ENCODE assay signal across 1 cellular context in the genomic region with DNA sequence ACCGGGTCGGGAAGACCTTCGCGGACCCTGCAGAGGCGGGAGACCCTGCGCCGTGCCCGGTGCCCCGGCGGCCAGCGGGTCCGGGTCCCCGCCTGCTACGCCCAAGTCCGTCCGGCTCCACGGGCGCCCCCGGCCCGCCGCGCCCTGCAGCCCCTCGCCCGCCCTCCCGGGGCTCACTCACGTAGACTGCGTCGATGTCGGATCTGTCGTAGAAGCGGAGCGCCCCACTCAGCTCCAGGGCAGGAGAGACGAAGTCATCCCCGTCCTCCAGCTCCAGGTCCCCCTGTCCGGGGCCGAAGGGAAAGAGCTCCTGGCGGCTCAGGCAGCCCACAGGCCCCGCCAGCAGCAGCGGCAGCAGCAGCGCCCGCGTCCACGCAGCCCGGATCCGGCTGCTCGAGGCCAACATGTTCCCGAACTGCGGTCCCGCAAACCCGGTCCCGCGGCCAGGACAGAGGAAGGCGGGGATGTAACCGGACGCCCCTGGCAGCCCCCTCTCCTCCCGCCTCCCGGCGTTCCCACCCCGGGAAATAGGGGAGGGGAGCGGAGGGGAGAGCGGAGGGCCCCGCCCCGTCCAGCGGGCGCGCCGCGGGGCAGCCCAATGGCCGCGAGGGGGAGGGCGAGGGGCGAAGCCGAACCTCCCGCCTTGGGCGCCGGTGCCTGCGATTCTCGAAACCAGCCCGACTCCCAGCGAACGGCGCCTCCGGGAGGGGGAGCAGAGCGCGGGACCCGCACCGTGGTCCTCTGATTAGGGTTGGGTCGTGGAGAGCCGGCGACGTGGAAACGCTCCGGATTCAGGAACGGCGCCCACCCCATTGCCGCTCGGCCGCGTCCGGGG.
A peak's percentile ranks its signal among the peaks of the same experiment; 100 is the strongest.
TF ChIP-seq lines count a peak whose summit lies in the region.

A gene with protein sequence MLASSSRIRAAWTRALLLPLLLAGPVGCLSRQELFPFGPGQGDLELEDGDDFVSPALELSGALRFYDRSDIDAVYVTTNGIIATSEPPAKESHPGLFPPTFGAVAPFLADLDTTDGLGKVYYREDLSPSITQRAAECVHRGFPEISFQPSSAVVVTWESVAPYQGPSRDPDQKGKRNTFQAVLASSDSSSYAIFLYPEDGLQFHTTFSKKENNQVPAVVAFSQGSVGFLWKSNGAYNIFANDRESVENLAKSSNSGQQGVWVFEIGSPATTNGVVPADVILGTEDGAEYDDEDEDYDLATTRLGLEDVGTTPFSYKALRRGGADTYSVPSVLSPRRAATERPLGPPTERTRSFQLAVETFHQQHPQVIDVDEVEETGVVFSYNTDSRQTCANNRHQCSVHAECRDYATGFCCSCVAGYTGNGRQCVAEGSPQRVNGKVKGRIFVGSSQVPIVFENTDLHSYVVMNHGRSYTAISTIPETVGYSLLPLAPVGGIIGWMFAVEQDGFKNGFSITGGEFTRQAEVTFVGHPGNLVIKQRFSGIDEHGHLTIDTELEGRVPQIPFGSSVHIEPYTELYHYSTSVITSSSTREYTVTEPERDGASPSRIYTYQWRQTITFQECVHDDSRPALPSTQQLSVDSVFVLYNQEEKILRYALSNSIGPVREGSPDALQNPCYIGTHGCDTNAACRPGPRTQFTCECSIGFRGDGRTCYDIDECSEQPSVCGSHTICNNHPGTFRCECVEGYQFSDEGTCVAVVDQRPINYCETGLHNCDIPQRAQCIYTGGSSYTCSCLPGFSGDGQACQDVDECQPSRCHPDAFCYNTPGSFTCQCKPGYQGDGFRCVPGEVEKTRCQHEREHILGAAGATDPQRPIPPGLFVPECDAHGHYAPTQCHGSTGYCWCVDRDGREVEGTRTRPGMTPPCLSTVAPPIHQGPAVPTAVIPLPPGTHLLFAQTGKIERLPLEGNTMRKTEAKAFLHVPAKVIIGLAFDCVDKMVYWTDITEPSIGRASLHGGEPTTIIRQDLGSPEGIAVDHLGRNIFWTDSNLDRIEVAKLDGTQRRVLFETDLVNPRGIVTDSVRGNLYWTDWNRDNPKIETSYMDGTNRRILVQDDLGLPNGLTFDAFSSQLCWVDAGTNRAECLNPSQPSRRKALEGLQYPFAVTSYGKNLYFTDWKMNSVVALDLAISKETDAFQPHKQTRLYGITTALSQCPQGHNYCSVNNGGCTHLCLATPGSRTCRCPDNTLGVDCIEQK (minus strand): TSS at position 417 of the 835 bp plus-strand sequence. CDS start 11 bp downstream, at position 406.

TF ChIP-seq in HepG2, 621 proteins besides CTCF, POLR2A, EP300 and RAD21 (continued from another document and continues in another):
- TF ChIP-seq, protein P1, sequence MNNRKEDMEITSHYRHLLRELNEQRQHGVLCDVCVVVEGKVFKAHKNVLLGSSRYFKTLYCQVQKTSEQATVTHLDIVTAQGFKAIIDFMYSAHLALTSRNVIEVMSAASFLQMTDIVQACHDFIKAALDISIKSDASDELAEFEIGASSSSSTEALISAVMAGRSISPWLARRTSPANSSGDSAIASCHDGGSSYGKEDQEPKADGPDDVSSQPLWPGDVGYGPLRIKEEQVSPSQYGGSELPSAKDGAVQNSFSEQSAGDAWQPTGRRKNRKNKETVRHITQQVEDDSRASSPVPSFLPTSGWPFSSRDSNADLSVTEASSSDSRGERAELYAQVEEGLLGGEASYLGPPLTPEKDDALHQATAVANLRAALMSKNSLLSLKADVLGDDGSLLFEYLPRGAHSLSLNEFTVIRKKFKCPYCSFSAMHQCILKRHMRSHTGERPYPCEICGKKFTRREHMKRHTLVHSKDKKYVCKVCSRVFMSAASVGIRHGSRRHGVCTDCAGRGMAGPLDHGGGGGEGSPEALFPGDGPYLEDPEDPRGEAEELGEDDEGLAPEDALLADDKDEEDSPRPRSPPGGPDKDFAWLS (CRISPR knock-in tag; IDR thresholded peaks at IDR 0.05; ENCODE audit: borderline replicate concordance), result no peak
- no peak; the same call in 1 of the 2 replicates for TF ChIP-seq TP53 (CRISPR knock-in tag; conservative IDR thresholded peaks at IDR 0.05)
- TF ChIP-seq, protein P2, sequence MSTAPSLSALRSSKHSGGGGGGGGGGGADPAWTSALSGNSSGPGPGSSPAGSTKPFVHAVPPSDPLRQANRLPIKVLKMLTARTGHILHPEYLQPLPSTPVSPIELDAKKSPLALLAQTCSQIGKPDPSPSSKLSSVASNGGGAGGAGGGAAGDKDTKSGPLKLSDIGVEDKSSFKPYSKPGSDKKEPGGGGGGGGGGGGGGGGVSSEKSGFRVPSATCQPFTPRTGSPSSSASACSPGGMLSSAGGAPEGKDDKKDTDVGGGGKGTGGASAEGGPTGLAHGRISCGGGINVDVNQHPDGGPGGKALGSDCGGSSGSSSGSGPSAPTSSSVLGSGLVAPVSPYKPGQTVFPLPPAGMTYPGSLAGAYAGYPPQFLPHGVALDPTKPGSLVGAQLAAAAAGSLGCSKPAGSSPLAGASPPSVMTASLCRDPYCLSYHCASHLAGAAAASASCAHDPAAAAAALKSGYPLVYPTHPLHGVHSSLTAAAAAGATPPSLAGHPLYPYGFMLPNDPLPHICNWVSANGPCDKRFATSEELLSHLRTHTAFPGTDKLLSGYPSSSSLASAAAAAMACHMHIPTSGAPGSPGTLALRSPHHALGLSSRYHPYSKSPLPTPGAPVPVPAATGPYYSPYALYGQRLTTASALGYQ (CRISPR knock-in tag; IDR thresholded peaks at IDR 0.05), result no peak
- TF ChIP-seq, protein P3, sequence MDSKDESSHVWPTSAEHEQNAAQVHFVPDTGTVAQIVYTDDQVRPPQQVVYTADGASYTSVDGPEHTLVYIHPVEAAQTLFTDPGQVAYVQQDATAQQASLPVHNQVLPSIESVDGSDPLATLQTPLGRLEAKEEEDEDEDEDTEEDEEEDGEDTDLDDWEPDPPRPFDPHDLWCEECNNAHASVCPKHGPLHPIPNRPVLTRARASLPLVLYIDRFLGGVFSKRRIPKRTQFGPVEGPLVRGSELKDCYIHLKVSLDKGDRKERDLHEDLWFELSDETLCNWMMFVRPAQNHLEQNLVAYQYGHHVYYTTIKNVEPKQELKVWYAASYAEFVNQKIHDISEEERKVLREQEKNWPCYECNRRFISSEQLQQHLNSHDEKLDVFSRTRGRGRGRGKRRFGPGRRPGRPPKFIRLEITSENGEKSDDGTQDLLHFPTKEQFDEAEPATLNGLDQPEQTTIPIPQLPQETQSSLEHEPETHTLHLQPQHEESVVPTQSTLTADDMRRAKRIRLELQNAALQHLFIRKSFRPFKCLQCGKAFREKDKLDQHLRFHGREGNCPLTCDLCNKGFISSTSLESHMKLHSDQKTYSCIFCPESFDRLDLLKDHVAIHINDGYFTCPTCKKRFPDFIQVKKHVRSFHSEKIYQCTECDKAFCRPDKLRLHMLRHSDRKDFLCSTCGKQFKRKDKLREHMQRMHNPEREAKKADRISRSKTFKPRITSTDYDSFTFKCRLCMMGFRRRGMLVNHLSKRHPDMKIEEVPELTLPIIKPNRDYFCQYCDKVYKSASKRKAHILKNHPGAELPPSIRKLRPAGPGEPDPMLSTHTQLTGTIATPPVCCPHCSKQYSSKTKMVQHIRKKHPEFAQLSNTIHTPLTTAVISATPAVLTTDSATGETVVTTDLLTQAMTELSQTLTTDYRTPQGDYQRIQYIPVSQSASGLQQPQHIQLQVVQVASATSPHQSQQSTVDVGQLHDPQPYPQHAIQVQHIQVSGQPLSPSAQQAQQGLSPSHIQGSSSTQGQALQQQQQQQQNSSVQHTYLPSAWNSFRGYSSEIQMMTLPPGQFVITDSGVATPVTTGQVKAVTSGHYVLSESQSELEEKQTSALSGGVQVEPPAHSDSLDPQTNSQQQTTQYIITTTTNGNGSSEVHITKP (CRISPR knock-in tag; IDR thresholded peaks at IDR 0.05; ENCODE audit: low read depth), result peak; percentile 96
- peak; percentile 76; the same call in 1 of the 2 replicates for TF ChIP-seq ZFP36L1 (CRISPR knock-in tag; IDR thresholded peaks at IDR 0.05)
- peak; percentile 63; the same call in 1 of the 2 replicates for TF ChIP-seq KAT8 (CRISPR knock-in tag; IDR thresholded peaks at IDR 0.05)
- peak; percentile 61 for TF ChIP-seq HNRNPK (IDR thresholded peaks at IDR 0.05; ENCODE audit: low read depth, low read length, poor library complexity, severe bottlenecking)
- TF ChIP-seq EZH2 (conservative IDR thresholded peaks at IDR 0.05; ENCODE audit: low read depth, low read length), result no peak
- TF ChIP-seq ATF7 (IDR thresholded peaks at IDR 0.05), result no peak
- no peak for TF ChIP-seq ATF7 (CRISPR knock-in tag; IDR thresholded peaks at IDR 0.05)
- TF ChIP-seq SOX5 (CRISPR knock-in tag; IDR thresholded peaks at IDR 0.05; ENCODE audit: borderline replicate concordance), result peak; percentile 63; the same call in 1 of the 2 replicates
- TF ChIP-seq CREB1 (IDR thresholded peaks at IDR 0.05), result no peak
- no peak for TF ChIP-seq CREB1 (CRISPR knock-in tag; IDR thresholded peaks at IDR 0.05)
- TF ChIP-seq, protein P4, sequence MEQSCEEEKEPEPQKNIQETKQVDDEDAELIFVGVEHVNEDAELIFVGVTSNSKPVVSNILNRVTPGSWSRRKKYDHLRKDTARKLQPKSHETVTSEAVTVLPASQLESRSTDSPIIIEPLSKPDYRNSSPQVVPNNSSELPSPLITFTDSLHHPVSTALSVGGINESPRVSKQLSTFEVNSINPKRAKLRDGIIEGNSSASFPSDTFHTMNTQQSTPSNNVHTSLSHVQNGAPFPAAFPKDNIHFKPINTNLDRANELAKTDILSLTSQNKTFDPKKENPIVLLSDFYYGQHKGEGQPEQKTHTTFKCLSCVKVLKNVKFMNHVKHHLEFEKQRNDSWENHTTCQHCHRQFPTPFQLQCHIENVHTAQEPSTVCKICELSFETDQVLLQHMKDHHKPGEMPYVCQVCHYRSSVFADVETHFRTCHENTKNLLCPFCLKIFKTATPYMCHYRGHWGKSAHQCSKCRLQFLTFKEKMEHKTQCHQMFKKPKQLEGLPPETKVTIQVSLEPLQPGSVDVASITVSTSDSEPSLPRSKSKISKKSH (CRISPR knock-in tag; IDR thresholded peaks at IDR 0.05; ENCODE audit: borderline replicate concordance), result peak; percentile 96; the same call in 1 of the 2 replicates
- TF ChIP-seq USF2 (IDR thresholded peaks at IDR 0.05; ENCODE audit: low read depth, low read length), result no peak
- TF ChIP-seq USF2 (CRISPR knock-in tag; IDR thresholded peaks at IDR 0.05; ENCODE audit: borderline replicate concordance), result no peak; the same call in 1 of the 2 replicates
- no peak for TF ChIP-seq FOXM1 (CRISPR knock-in tag; IDR thresholded peaks at IDR 0.05)
- TF ChIP-seq ZNF747 (CRISPR knock-in tag; IDR thresholded peaks at IDR 0.05; ENCODE audit: borderline replicate concordance), result peak; percentile 83
- TF ChIP-seq, protein P5, sequence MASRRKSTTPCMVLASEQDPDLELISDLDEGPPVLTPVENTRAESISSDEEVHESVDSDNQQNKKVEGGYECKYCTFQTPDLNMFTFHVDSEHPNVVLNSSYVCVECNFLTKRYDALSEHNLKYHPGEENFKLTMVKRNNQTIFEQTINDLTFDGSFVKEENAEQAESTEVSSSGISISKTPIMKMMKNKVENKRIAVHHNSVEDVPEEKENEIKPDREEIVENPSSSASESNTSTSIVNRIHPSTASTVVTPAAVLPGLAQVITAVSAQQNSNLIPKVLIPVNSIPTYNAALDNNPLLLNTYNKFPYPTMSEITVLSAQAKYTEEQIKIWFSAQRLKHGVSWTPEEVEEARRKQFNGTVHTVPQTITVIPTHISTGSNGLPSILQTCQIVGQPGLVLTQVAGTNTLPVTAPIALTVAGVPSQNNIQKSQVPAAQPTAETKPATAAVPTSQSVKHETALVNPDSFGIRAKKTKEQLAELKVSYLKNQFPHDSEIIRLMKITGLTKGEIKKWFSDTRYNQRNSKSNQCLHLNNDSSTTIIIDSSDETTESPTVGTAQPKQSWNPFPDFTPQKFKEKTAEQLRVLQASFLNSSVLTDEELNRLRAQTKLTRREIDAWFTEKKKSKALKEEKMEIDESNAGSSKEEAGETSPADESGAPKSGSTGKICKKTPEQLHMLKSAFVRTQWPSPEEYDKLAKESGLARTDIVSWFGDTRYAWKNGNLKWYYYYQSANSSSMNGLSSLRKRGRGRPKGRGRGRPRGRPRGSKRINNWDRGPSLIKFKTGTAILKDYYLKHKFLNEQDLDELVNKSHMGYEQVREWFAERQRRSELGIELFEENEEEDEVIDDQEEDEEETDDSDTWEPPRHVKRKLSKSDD (CRISPR knock-in tag; IDR thresholded peaks at IDR 0.05; ENCODE audit: low read depth), result peak; percentile 59; the same call in 1 of the 2 replicates
- TF ChIP-seq SUZ12 (IDR thresholded peaks at IDR 0.05; ENCODE audit: low read depth, low read length), result no peak
- no peak for TF ChIP-seq ATF5 (CRISPR knock-in tag; IDR thresholded peaks at IDR 0.05; ENCODE audit: low read depth)
- TF ChIP-seq, protein P6, sequence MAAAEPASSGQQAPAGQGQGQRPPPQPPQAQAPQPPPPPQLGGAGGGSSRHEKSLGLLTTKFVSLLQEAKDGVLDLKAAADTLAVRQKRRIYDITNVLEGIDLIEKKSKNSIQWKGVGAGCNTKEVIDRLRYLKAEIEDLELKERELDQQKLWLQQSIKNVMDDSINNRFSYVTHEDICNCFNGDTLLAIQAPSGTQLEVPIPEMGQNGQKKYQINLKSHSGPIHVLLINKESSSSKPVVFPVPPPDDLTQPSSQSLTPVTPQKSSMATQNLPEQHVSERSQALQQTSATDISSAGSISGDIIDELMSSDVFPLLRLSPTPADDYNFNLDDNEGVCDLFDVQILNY (CRISPR knock-in tag; conservative IDR thresholded peaks at IDR 0.05), result peak; percentile 50; the same call in 1 of the 2 replicates
- TF ChIP-seq KDM3A (CRISPR knock-in tag; IDR thresholded peaks at IDR 0.05; ENCODE audit: low read depth), result peak; percentile 61; the same call in 1 of the 2 replicates
- TF ChIP-seq NFIB (CRISPR knock-in tag; IDR thresholded peaks at IDR 0.05; ENCODE audit: borderline replicate concordance), result no peak
- peak; percentile 71; the same call in 1 of the 2 replicates for TF ChIP-seq DR1 (CRISPR knock-in tag; IDR thresholded peaks at IDR 0.05)
- no peak for TF ChIP-seq HINFP (CRISPR knock-in tag; IDR thresholded peaks at IDR 0.05; ENCODE audit: low read depth)
- no peak for TF ChIP-seq CENPX (CRISPR knock-in tag; IDR thresholded peaks at IDR 0.05)
